ENCODE assay signal across 1 cellular context in the genomic region with DNA sequence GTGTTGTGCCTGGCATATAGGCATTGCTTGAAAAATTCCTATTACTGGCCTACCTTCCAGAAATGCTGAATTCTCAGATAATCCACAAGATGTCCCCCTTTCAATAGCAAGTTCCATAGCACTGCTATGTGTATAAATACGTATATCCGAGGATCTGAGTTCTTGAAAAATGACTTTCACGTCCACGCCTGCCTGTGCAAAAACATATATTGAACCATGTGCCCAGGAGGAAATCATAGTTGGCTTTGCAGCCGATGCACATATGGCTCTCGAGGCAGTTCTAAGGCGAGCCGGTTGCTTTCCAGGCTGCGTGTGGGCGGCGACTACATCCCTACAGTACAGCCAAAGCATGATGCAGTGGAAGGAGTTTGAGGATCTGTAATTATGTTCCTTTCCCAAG.
TF ChIP-seq lines count a peak whose summit lies in the region.

No MANE protein-coding gene starts in this region.

TF ChIP-seq in GM23338, 12 proteins besides CTCF, POLR2A, EP300 and RAD21 (continued from another document):
- TF ChIP-seq, protein P1, sequence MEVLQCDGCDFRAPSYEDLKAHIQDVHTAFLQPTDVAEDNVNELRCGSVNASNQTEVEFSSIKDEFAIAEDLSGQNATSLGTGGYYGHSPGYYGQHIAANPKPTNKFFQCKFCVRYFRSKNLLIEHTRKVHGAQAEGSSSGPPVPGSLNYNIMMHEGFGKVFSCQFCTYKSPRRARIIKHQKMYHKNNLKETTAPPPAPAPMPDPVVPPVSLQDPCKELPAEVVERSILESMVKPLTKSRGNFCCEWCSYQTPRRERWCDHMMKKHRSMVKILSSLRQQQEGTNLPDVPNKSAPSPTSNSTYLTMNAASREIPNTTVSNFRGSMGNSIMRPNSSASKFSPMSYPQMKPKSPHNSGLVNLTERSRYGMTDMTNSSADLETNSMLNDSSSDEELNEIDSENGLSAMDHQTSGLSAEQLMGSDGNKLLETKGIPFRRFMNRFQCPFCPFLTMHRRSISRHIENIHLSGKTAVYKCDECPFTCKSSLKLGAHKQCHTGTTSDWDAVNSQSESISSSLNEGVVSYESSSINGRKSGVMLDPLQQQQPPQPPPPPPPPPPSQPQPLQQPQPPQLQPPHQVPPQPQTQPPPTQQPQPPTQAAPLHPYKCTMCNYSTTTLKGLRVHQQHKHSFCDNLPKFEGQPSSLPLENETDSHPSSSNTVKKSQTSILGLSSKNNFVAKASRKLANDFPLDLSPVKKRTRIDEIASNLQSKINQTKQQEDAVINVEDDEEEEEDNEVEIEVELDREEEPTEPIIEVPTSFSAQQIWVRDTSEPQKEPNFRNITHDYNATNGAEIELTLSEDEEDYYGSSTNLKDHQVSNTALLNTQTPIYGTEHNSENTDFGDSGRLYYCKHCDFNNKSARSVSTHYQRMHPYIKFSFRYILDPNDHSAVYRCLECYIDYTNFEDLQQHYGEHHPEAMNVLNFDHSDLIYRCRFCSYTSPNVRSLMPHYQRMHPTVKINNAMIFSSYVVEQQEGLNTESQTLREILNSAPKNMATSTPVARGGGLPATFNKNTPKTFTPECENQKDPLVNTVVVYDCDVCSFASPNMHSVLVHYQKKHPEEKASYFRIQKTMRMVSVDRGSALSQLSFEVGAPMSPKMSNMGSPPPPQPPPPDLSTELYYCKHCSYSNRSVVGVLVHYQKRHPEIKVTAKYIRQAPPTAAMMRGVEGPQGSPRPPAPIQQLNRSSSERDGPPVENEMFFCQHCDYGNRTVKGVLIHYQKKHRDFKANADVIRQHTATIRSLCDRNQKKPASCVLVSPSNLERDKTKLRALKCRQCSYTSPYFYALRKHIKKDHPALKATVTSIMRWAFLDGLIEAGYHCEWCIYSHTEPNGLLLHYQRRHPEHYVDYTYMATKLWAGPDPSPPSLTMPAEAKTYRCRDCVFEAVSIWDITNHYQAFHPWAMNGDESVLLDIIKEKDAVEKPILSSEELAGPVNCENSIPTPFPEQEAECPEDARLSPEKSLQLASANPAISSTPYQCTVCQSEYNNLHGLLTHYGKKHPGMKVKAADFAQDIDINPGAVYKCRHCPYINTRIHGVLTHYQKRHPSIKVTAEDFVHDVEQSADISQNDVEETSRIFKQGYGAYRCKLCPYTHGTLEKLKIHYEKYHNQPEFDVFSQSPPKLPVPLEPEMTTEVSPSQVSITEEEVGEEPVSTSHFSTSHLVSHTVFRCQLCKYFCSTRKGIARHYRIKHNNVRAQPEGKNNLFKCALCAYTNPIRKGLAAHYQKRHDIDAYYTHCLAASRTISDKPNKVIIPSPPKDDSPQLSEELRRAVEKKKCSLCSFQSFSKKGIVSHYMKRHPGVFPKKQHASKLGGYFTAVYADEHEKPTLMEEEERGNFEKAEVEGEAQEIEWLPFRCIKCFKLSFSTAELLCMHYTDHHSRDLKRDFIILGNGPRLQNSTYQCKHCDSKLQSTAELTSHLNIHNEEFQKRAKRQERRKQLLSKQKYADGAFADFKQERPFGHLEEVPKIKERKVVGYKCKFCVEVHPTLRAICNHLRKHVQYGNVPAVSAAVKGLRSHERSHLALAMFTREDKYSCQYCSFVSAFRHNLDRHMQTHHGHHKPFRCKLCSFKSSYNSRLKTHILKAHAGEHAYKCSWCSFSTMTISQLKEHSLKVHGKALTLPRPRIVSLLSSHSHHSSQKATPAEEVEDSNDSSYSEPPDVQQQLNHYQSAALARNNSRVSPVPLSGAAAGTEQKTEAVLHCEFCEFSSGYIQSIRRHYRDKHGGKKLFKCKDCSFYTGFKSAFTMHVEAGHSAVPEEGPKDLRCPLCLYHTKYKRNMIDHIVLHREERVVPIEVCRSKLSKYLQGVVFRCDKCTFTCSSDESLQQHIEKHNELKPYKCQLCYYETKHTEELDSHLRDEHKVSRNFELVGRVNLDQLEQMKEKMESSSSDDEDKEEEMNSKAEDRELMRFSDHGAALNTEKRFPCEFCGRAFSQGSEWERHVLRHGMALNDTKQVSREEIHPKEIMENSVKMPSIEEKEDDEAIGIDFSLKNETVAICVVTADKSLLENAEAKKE (CRISPR knock-in tag; IDR thresholded peaks at IDR 0.05): no peak
